ENCODE assay signal across 1 cellular context in the genomic region with DNA sequence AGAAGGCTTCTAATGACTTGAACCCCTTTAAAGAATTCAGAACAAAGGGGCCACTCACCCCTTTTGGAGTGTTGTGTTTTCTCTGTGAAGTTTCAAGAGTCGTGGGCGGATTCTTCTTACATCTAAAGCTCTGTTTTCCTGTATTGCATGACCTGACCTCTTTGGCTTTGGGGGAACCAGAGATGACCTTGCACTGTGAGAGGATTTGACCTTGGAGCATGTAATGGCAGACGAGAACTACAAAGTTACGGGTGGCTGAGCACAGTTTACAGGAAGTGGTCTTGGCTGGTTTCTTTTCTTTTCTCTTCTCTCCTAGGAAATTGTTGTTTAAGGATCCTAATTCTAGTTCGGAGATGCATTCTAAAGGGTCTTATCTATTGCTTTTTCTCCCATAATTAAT.
TF ChIP-seq lines count a peak whose summit lies in the region.

No MANE protein-coding gene starts in this region.

TF ChIP-seq in HepG2, 621 proteins besides CTCF, POLR2A, EP300 and RAD21 (continued from another document and continues in another):
- TF ChIP-seq, protein P1, sequence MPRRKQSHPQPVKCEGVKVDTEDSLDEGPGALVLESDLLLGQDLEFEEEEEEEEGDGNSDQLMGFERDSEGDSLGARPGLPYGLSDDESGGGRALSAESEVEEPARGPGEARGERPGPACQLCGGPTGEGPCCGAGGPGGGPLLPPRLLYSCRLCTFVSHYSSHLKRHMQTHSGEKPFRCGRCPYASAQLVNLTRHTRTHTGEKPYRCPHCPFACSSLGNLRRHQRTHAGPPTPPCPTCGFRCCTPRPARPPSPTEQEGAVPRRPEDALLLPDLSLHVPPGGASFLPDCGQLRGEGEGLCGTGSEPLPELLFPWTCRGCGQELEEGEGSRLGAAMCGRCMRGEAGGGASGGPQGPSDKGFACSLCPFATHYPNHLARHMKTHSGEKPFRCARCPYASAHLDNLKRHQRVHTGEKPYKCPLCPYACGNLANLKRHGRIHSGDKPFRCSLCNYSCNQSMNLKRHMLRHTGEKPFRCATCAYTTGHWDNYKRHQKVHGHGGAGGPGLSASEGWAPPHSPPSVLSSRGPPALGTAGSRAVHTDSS (CRISPR knock-in tag; conservative IDR thresholded peaks at IDR 0.05) = no peak
- 0 out of 2 replicates have a peak, but pooled peaks have one; percentile 33 for TF ChIP-seq HDAC1 (CRISPR knock-in tag; IDR thresholded peaks at IDR 0.05)
- TF ChIP-seq KDM5A (IDR thresholded peaks at IDR 0.05; ENCODE audit: borderline replicate concordance, low read length) = no peak
- TF ChIP-seq SALL1 (CRISPR knock-in tag; IDR thresholded peaks at IDR 0.05) = peak; percentile 27; the same call in 1 of the 2 replicates
- TF ChIP-seq, protein P2, sequence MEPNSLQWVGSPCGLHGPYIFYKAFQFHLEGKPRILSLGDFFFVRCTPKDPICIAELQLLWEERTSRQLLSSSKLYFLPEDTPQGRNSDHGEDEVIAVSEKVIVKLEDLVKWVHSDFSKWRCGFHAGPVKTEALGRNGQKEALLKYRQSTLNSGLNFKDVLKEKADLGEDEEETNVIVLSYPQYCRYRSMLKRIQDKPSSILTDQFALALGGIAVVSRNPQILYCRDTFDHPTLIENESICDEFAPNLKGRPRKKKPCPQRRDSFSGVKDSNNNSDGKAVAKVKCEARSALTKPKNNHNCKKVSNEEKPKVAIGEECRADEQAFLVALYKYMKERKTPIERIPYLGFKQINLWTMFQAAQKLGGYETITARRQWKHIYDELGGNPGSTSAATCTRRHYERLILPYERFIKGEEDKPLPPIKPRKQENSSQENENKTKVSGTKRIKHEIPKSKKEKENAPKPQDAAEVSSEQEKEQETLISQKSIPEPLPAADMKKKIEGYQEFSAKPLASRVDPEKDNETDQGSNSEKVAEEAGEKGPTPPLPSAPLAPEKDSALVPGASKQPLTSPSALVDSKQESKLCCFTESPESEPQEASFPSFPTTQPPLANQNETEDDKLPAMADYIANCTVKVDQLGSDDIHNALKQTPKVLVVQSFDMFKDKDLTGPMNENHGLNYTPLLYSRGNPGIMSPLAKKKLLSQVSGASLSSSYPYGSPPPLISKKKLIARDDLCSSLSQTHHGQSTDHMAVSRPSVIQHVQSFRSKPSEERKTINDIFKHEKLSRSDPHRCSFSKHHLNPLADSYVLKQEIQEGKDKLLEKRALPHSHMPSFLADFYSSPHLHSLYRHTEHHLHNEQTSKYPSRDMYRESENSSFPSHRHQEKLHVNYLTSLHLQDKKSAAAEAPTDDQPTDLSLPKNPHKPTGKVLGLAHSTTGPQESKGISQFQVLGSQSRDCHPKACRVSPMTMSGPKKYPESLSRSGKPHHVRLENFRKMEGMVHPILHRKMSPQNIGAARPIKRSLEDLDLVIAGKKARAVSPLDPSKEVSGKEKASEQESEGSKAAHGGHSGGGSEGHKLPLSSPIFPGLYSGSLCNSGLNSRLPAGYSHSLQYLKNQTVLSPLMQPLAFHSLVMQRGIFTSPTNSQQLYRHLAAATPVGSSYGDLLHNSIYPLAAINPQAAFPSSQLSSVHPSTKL (CRISPR knock-in tag; IDR thresholded peaks at IDR 0.05) = peak; percentile 43; the same call in 1 of the 2 replicates
- peak; percentile 47; the same call in 1 of the 2 replicates for TF ChIP-seq POGZ (CRISPR knock-in tag; IDR thresholded peaks at IDR 0.05)
- TF ChIP-seq NCOA2 (CRISPR knock-in tag; IDR thresholded peaks at IDR 0.05) = 0 out of 2 replicates have a peak, but pooled peaks have one; percentile 50
- TF ChIP-seq ZNF234 (CRISPR knock-in tag; conservative IDR thresholded peaks at IDR 0.05) = no peak
- no peak for TF ChIP-seq SOX13 (IDR thresholded peaks at IDR 0.05)
- TF ChIP-seq SOX13 (CRISPR knock-in tag; conservative IDR thresholded peaks at IDR 0.05 in 1 of 2, IDR thresholded peaks at IDR 0.05 in 1 of 2) = peak in 1 of 2 experiments; percentile 41; a peak in 1 of 4 replicates
- peak; percentile 79 for TF ChIP-seq NR2F6 (IDR thresholded peaks at IDR 0.05)
- TF ChIP-seq NR2F6 (CRISPR knock-in tag; IDR thresholded peaks at IDR 0.05) = peak; percentile 79
- TF ChIP-seq, protein P3, sequence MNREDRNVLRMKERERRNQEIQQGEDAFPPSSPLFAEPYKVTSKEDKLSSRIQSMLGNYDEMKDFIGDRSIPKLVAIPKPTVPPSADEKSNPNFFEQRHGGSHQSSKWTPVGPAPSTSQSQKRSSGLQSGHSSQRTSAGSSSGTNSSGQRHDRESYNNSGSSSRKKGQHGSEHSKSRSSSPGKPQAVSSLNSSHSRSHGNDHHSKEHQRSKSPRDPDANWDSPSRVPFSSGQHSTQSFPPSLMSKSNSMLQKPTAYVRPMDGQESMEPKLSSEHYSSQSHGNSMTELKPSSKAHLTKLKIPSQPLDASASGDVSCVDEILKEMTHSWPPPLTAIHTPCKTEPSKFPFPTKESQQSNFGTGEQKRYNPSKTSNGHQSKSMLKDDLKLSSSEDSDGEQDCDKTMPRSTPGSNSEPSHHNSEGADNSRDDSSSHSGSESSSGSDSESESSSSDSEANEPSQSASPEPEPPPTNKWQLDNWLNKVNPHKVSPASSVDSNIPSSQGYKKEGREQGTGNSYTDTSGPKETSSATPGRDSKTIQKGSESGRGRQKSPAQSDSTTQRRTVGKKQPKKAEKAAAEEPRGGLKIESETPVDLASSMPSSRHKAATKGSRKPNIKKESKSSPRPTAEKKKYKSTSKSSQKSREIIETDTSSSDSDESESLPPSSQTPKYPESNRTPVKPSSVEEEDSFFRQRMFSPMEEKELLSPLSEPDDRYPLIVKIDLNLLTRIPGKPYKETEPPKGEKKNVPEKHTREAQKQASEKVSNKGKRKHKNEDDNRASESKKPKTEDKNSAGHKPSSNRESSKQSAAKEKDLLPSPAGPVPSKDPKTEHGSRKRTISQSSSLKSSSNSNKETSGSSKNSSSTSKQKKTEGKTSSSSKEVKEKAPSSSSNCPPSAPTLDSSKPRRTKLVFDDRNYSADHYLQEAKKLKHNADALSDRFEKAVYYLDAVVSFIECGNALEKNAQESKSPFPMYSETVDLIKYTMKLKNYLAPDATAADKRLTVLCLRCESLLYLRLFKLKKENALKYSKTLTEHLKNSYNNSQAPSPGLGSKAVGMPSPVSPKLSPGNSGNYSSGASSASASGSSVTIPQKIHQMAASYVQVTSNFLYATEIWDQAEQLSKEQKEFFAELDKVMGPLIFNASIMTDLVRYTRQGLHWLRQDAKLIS (CRISPR knock-in tag; IDR thresholded peaks at IDR 0.05) = no peak
- no peak for TF ChIP-seq ZNF337 (CRISPR knock-in tag; IDR thresholded peaks at IDR 0.05; ENCODE audit: borderline replicate concordance, low read depth)
- TF ChIP-seq HNF4A (CRISPR knock-in tag; IDR thresholded peaks at IDR 0.05) = peak; percentile 61
- no peak for TF ChIP-seq ZFP62 (CRISPR knock-in tag; IDR thresholded peaks at IDR 0.05)
- peak; percentile 74 for TF ChIP-seq RARA (CRISPR knock-in tag; IDR thresholded peaks at IDR 0.05)
- TF ChIP-seq NR2C2 (CRISPR knock-in tag; IDR thresholded peaks at IDR 0.05; ENCODE audit: borderline replicate concordance) = peak; percentile 49; the same call in 1 of the 2 replicates
- no peak for TF ChIP-seq FOXP1 (IDR thresholded peaks at IDR 0.05)
- peak; percentile 7; the same call in 1 of the 2 replicates for TF ChIP-seq FOXP1 (CRISPR knock-in tag; IDR thresholded peaks at IDR 0.05)
- no peak for TF ChIP-seq SOX6 (IDR thresholded peaks at IDR 0.05)
- peak; percentile 29; the same call in 1 of the 2 replicates for TF ChIP-seq SOX6 (CRISPR knock-in tag; IDR thresholded peaks at IDR 0.05)
- TF ChIP-seq, protein P4, sequence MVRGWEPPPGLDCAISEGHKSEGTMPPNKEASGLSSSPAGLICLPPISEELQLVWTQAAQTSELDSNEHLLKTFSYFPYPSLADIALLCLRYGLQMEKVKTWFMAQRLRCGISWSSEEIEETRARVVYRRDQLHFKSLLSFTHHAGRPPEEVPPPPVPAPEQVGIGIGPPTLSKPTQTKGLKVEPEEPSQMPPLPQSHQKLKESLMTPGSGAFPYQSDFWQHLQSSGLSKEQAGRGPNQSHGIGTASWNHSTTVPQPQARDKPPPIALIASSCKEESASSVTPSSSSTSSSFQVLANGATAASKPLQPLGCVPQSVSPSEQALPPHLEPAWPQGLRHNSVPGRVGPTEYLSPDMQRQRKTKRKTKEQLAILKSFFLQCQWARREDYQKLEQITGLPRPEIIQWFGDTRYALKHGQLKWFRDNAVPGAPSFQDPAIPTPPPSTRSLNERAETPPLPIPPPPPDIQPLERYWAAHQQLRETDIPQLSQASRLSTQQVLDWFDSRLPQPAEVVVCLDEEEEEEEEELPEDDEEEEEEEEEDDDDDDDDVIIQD (CRISPR knock-in tag; IDR thresholded peaks at IDR 0.05; ENCODE audit: low read depth) = 0 out of 2 replicates have a peak, but pooled peaks have one; percentile 32
- TF ChIP-seq, protein P5, sequence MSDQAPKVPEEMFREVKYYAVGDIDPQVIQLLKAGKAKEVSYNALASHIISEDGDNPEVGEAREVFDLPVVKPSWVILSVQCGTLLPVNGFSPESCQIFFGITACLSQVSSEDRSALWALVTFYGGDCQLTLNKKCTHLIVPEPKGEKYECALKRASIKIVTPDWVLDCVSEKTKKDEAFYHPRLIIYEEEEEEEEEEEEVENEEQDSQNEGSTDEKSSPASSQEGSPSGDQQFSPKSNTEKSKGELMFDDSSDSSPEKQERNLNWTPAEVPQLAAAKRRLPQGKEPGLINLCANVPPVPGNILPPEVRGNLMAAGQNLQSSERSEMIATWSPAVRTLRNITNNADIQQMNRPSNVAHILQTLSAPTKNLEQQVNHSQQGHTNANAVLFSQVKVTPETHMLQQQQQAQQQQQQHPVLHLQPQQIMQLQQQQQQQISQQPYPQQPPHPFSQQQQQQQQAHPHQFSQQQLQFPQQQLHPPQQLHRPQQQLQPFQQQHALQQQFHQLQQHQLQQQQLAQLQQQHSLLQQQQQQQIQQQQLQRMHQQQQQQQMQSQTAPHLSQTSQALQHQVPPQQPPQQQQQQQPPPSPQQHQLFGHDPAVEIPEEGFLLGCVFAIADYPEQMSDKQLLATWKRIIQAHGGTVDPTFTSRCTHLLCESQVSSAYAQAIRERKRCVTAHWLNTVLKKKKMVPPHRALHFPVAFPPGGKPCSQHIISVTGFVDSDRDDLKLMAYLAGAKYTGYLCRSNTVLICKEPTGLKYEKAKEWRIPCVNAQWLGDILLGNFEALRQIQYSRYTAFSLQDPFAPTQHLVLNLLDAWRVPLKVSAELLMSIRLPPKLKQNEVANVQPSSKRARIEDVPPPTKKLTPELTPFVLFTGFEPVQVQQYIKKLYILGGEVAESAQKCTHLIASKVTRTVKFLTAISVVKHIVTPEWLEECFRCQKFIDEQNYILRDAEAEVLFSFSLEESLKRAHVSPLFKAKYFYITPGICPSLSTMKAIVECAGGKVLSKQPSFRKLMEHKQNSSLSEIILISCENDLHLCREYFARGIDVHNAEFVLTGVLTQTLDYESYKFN (CRISPR knock-in tag; conservative IDR thresholded peaks at IDR 0.05) = peak; percentile 52; the same call in 1 of the 2 replicates
- TF ChIP-seq, protein P6, sequence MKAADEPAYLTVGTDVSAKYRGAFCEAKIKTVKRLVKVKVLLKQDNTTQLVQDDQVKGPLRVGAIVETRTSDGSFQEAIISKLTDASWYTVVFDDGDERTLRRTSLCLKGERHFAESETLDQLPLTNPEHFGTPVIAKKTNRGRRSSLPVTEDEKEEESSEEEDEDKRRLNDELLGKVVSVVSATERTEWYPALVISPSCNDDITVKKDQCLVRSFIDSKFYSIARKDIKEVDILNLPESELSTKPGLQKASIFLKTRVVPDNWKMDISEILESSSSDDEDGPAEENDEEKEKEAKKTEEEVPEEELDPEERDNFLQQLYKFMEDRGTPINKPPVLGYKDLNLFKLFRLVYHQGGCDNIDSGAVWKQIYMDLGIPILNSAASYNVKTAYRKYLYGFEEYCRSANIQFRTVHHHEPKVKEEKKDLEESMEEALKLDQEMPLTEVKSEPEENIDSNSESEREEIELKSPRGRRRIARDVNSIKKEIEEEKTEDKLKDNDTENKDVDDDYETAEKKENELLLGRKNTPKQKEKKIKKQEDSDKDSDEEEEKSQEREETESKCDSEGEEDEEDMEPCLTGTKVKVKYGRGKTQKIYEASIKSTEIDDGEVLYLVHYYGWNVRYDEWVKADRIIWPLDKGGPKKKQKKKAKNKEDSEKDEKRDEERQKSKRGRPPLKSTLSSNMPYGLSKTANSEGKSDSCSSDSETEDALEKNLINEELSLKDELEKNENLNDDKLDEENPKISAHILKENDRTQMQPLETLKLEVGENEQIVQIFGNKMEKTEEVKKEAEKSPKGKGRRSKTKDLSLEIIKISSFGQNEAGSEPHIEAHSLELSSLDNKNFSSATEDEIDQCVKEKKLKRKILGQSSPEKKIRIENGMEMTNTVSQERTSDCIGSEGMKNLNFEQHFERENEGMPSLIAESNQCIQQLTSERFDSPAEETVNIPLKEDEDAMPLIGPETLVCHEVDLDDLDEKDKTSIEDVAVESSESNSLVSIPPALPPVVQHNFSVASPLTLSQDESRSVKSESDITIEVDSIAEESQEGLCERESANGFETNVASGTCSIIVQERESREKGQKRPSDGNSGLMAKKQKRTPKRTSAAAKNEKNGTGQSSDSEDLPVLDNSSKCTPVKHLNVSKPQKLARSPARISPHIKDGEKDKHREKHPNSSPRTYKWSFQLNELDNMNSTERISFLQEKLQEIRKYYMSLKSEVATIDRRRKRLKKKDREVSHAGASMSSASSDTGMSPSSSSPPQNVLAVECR (CRISPR knock-in tag; IDR thresholded peaks at IDR 0.05; ENCODE audit: borderline replicate concordance) = peak; percentile 16; the same call in 1 of the 2 replicates
- peak; percentile 54; the same call in 1 of the 2 replicates for TF ChIP-seq GATAD2A (CRISPR knock-in tag; IDR thresholded peaks at IDR 0.05)
- TF ChIP-seq CAMTA2 (CRISPR knock-in tag; IDR thresholded peaks at IDR 0.05; ENCODE audit: borderline replicate concordance) = no peak
- TF ChIP-seq NR2F1 (CRISPR knock-in tag; IDR thresholded peaks at IDR 0.05) = peak in 1 of 2 experiments; percentile 42; a peak in 1 of 4 replicates
- TF ChIP-seq MED1 (CRISPR knock-in tag; IDR thresholded peaks at IDR 0.05) = peak; percentile 47; the same call in 1 of the 2 replicates
- no peak for TF ChIP-seq FOXJ3 (CRISPR knock-in tag; IDR thresholded peaks at IDR 0.05; ENCODE audit: borderline replicate concordance)
- peak; percentile 46 for TF ChIP-seq RXRB (CRISPR knock-in tag; IDR thresholded peaks at IDR 0.05; ENCODE audit: borderline replicate concordance)
- TF ChIP-seq PHF20 (CRISPR knock-in tag; IDR thresholded peaks at IDR 0.05) = no peak
- 0 out of 2 replicates have a peak, but pooled peaks have one; percentile 18 for TF ChIP-seq ZSCAN9 (CRISPR knock-in tag; IDR thresholded peaks at IDR 0.05; ENCODE audit: borderline replicate concordance)
- peak; percentile 97 for TF ChIP-seq ESRRA (CRISPR knock-in tag; IDR thresholded peaks at IDR 0.05; ENCODE audit: low read depth)
- TF ChIP-seq SOX5 (CRISPR knock-in tag; IDR thresholded peaks at IDR 0.05; ENCODE audit: borderline replicate concordance) = peak; percentile 22; the same call in 1 of the 2 replicates
- peak; percentile 56; the same call in 1 of the 2 replicates for TF ChIP-seq NR2F2 (IDR thresholded peaks at IDR 0.05; ENCODE audit: borderline replicate concordance, low read depth)
- TF ChIP-seq, protein P7, sequence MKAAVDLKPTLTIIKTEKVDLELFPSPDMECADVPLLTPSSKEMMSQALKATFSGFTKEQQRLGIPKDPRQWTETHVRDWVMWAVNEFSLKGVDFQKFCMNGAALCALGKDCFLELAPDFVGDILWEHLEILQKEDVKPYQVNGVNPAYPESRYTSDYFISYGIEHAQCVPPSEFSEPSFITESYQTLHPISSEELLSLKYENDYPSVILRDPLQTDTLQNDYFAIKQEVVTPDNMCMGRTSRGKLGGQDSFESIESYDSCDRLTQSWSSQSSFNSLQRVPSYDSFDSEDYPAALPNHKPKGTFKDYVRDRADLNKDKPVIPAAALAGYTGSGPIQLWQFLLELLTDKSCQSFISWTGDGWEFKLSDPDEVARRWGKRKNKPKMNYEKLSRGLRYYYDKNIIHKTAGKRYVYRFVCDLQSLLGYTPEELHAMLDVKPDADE (CRISPR knock-in tag; IDR thresholded peaks at IDR 0.05) = 0 out of 2 replicates have a peak, but pooled peaks have one; percentile 38
- peak; percentile 13; the same call in 1 of the 2 replicates for TF ChIP-seq CREM (IDR thresholded peaks at IDR 0.05)
- TF ChIP-seq CREM (CRISPR knock-in tag; IDR thresholded peaks at IDR 0.05) = no peak
- peak; percentile 50; the same call in 1 of the 2 replicates for TF ChIP-seq BCL6 (CRISPR knock-in tag; IDR thresholded peaks at IDR 0.05)
